19 cellular contexts compared by ENCODE assay signal in genomic region chr15:35944945-35945344, GRCh38.
DNase-seq lines count a peak whose midpoint lies in the region; ATAC-seq, FAIRE-seq and TF ChIP-seq lines count a peak whose summit lies in the region.
"Had no signal": no experiment of that assay in that cellular context is flagged by ENCODE, and none has a peak within 500 bp of the region (broad histone marks: within the 10 kb centered on the region; RNA-seq: fewer than 3 reads in every experiment).

No MANE protein-coding gene starts in this region.

- no peaks in the 10 kb centered on the region for H3K27me3 ChIP-seq in GM23248 (replicated peaks; ENCODE audit: insufficient read depth)
- no peaks in the 10 kb centered on the region for H3K27me3 ChIP-seq in GM12878 (replicated peaks in 1 of 2; ENCODE audit: control insufficient read depth in 2 of 2, insufficient read depth in 2 of 2, low read length in 1 of 2)
- H3K27me3 ChIP-seq in neural cell (ENCODE audit: insufficient read depth, low read depth, low read length) = no peaks in the 10 kb centered on the region

- H3K4me1 ChIP-seq in GM23248 (ENCODE audit: insufficient read depth) (no peaks in the 10 kb centered on the region), GM12878 (ENCODE audit: control insufficient read depth, insufficient read depth, low read length) (no peaks in the 10 kb centered on the region)

- no peak overlapping the region for H3K4me2 ChIP-seq in GM23248 (ENCODE audit: unreplicated experiment)
- no peak overlapping the region for H3K4me2 ChIP-seq in GM12878 (ENCODE audit: control insufficient read depth, insufficient read depth)
- no peak overlapping the region for H3K4me2 ChIP-seq in neural cell (ENCODE audit: low read length)

- no peak for TF ChIP-seq POLR2A in GM12878 (IDR thresholded peaks at IDR 0.05; ENCODE audit: low read depth, low read length)

- in situ Hi-C loops in GM23248 (cut with MboI) (no loop called here), GM12878 (cut with MboI) (no loop called here)

- TF ChIP-seq CTCF in GM12878 (IDR thresholded peaks at IDR 0.05 in 2 of 3, conservative IDR thresholded peaks at IDR 0.05 in 1 of 3; ENCODE audit: control insufficient read depth in 2 of 3, extremely low read depth in 1 of 3, insufficient read depth in 1 of 3, low read depth in 3 of 3, low read length in 3 of 3) (no peak), neural cell (IDR thresholded peaks at IDR 0.05; ENCODE audit: poor library complexity, severe bottlenecking) (no peak), type B pancreatic cell (conservative IDR thresholded peaks at IDR 0.05) (no peak)

- H3K9me2 ChIP-seq in GM23248 (ENCODE audit: insufficient read depth) (no peaks in the 10 kb centered on the region), neural cell (ENCODE audit: insufficient read depth, low read length) (no peaks in the 10 kb centered on the region)

- 14 to 18% methylated on average over 4 of the region's 4 CpGs for WGBS in GM23248 (ENCODE audit: low coverage in 1 of 2, low lambda C conversion rate in 2 of 2, missing lambda C conversion rate in 2 of 2), 2 experiments
- WGBS in GM12878 (ENCODE audit: insufficient coverage, insufficient replicate concordance, low lambda C conversion rate, missing lambda C conversion rate) = 14% methylated on average over 4 of the region's 4 CpGs

- no peak overlapping the region for H3K9ac ChIP-seq in GM23248
- no peak overlapping the region for H3K9ac ChIP-seq in GM12878 (ENCODE audit: control insufficient read depth, insufficient read depth, low read length)
- H3K9ac ChIP-seq in neural cell (ENCODE audit: low read length) = no peak overlapping the region

- no peaks in the 10 kb centered on the region for H3K36me3 Mint-ChIP-seq in type B pancreatic cell
- H3K36me3 Mint-ChIP-seq: CD4-positive, alpha-beta memory T cell had no signal

- H3F3A ChIP-seq in GM23248 (ENCODE audit: insufficient read depth) = no peaks in the 10 kb centered on the region
- H3F3A ChIP-seq in neural cell (ENCODE audit: insufficient read depth, low read length, poor library complexity, severe bottlenecking) = no peaks in the 10 kb centered on the region

- H3K27ac ChIP-seq in GM23248 = no peak overlapping the region
- H3K27ac ChIP-seq in GM12878 (ENCODE audit: control insufficient read depth, insufficient read depth) = no peak overlapping the region
- H3K27ac ChIP-seq in neural cell (ENCODE audit: low read length) = no peak overlapping the region

- no peak overlapping the region for H3K4me3 ChIP-seq in GM23248
- no peak overlapping the region for H3K4me3 ChIP-seq in GM12878
- H3K4me3 ChIP-seq in neural cell (ENCODE audit: low read length) = no peak overlapping the region
- H3K4me3 ChIP-seq: HAP-1 had no signal

- H3K4me1 Mint-ChIP-seq in type B pancreatic cell (ENCODE audit: unreplicated experiment) = peaks cover 8% of the 10 kb centered on the region
- H3K4me1 Mint-ChIP-seq: CD4-positive, alpha-beta memory T cell had no signal

- intact Hi-C loops in GM12878 (cut with micrococcal nuclease; ENCODE audit: unreplicated experiment) = no loop called here

- H3K36me3 ChIP-seq in GM23248 (ENCODE audit: low read depth) = no peaks in the 10 kb centered on the region
- H3K36me3 ChIP-seq in GM12878 (ENCODE audit: control insufficient read depth in 2 of 2, insufficient read depth in 2 of 2, low read length in 1 of 2) = no peaks in the 10 kb centered on the region
- H3K36me3 ChIP-seq in neural cell (ENCODE audit: insufficient read depth, low read length) = no peaks in the 10 kb centered on the region
- H3K36me3 ChIP-seq: HAP-1 had no signal

- H2AFZ ChIP-seq in GM23248 = 0 out of 2 replicates have a peak overlapping the region, but pooled peaks have one; percentile 13
- H2AFZ ChIP-seq in GM12878 (ENCODE audit: control insufficient read depth, low read depth, low read length) = no peak overlapping the region
- no peak overlapping the region for H2AFZ ChIP-seq in neural cell (ENCODE audit: low read depth, low read length)

- peak overlapping the region; percentile 13 for H3K27ac Mint-ChIP-seq in type B pancreatic cell
- H3K27ac Mint-ChIP-seq: CD4-positive, alpha-beta memory T cell; HFFc6 had no signal

- no peaks in the 10 kb centered on the region for H3K79me2 ChIP-seq in GM23248 (ENCODE audit: insufficient read depth)
- H3K79me2 ChIP-seq in GM12878 (ENCODE audit: control insufficient read depth, insufficient read depth, low read length) = no peaks in the 10 kb centered on the region
- no peaks in the 10 kb centered on the region for H3K79me2 ChIP-seq in neural cell (replicated peaks; ENCODE audit: insufficient read depth, low read length)

- peak; percentile 59 for FAIRE-seq in GM12878 (lab: Jason Lieb, UNC)
- FAIRE-seq: GM12891, GM18507, H54 had no signal

- TF ChIP-seq EP300 in GM12878 (IDR thresholded peaks at IDR 0.05; ENCODE audit: borderline replicate concordance in 1 of 2, control insufficient read depth in 1 of 2, low read depth in 2 of 2, low read length in 2 of 2) (no peak), neural cell (conservative IDR thresholded peaks at IDR 0.05; ENCODE audit: poor library complexity, severe bottlenecking) (peak; percentile 89)

- no peak for DNase-seq in GM23248
- DNase-seq in GM12878 (ENCODE audit: low read depth, low spot score) = no peak
- DNase-seq in type B pancreatic cell (ENCODE audit: extremely low spot score, unreplicated experiment) = no peak
- no peak for DNase-seq in glomerular visceral epithelial cell (ENCODE audit: extremely low spot score)
- DNase-seq in activated CD4-positive, alpha-beta T cell treated with anti-CD3 and anti-CD28 coated beads, Interleukin-2, amount 50 U/mL, for 48 hours = no peak
- DNase-seq: C1 segment of cervical spinal cord; CD4-positive, alpha-beta memory T cell; COR-L47; DMS79; EL; GDM1; GOT3; HFFc6 had no signal

- POLR2A ChIA-PET in GM12878 (lab: Charles Lee) = no interaction called here

- SMC1A ChIA-PET in GM12878 (lab: Charles Lee; ENCODE audit: uncharacterized antibody, unreplicated experiment) = interaction anchor here (1.0 kb wide), 1 partner anchor 10 kb away, joined by 3 read pairs; no protein-coding TSS in a partner anchor

- CTCF ChIA-PET in GM12878 (lab: Yijun Ruan, JAX) = interaction anchor here (0.6 kb wide), 1 partner anchor 236 kb away, joined by 4 read pairs; no protein-coding TSS in a partner anchor

- no peaks in the 10 kb centered on the region for H3K27me3 Mint-ChIP-seq in type B pancreatic cell
- H3K27me3 Mint-ChIP-seq: CD4-positive, alpha-beta memory T cell had no signal

- no peaks in the 10 kb centered on the region for H3K9me3 ChIP-seq in GM23248 (ENCODE audit: low read depth)
- no peaks in the 10 kb centered on the region for H3K9me3 ChIP-seq in GM12878 (replicated peaks; ENCODE audit: control insufficient read depth, insufficient read depth, low read length)
- no peaks in the 10 kb centered on the region for H3K9me3 ChIP-seq in neural cell (ENCODE audit: low read length)
- H3K9me3 ChIP-seq: HAP-1 had no signal

- no TSS peak for BruUV-seq in GM12878 (replicated peaks; lab: Mats Ljungman, UMichigan)

- TF ChIP-seq RAD21 in GM12878 (IDR thresholded peaks at IDR 0.05; ENCODE audit: insufficient read depth, low read depth, low read length) (no peak), neural cell (conservative IDR thresholded peaks at IDR 0.05) (no peak)

- RAD21 ChIA-PET in GM12878 (lab: Charles Lee; ENCODE audit: unreplicated experiment) = no interaction called here

- ATAC-seq in GM12878 (no peak), HG03354 (IDR thresholded peaks at IDR 0.05; ENCODE audit: poor library complexity, severe bottlenecking, unreplicated experiment) (no peak)

- no peaks in the 10 kb centered on the region for H3K9me3 Mint-ChIP-seq in type B pancreatic cell
- H3K9me3 Mint-ChIP-seq: HFFc6 had no signal

- no peak overlapping the region for H3K4me3 Mint-ChIP-seq in type B pancreatic cell
- H3K4me3 Mint-ChIP-seq: CD4-positive, alpha-beta memory T cell; HFFc6 had no signal

- no peaks in the 10 kb centered on the region for H4K20me1 ChIP-seq in GM23248 (ENCODE audit: insufficient read depth)
- no peaks in the 10 kb centered on the region for H4K20me1 ChIP-seq in GM12878 (ENCODE audit: control insufficient read depth, insufficient read depth)
- H4K20me1 ChIP-seq in neural cell (ENCODE audit: insufficient read depth) = no peaks in the 10 kb centered on the region

TF ChIP-seq in GM12878, 131 proteins besides CTCF, POLR2A, EP300 and RAD21 (continues in another document):
- TF ChIP-seq RUNX3 (IDR thresholded peaks at IDR 0.05; ENCODE audit: low read length) = no peak
- TF ChIP-seq SREBF1 (IDR thresholded peaks at IDR 0.05; ENCODE audit: low read length) = no peak
- no peak for TF ChIP-seq BCL3 (IDR thresholded peaks at IDR 0.05; ENCODE audit: borderline replicate concordance, insufficient read depth, low read depth, low read length, poor library complexity, severe bottlenecking)
- TF ChIP-seq SUPT20H (IDR thresholded peaks at IDR 0.05; ENCODE audit: borderline replicate concordance, control insufficient read depth, low read depth, low read length) = no peak

TF ChIP-seq in neural cell, 6 proteins besides CTCF, POLR2A, EP300 and RAD21:
- peak; percentile 74 for TF ChIP-seq POLR2AphosphoS5 (IDR thresholded peaks at IDR 0.05)
- TF ChIP-seq REST (IDR thresholded peaks at IDR 0.05; ENCODE audit: borderline replicate concordance) = no peak
